Comparison of ENCODE assay signal across 1 cellular context in genomic region chr16:27740496-27741201, GRCh38.
TF ChIP-seq lines count a peak whose summit lies in the region.

No MANE protein-coding gene starts in this region.

TF ChIP-seq in HCT116, 20 proteins besides CTCF, POLR2A, EP300 and RAD21 (continued from another document):
- TF ChIP-seq CBX3 (IDR thresholded peaks at IDR 0.05; ENCODE audit: low read depth) (no peak), POLR2AphosphoS5 (IDR thresholded peaks at IDR 0.05; ENCODE audit: low read depth, low read length) (no peak), SRF (IDR thresholded peaks at IDR 0.05; ENCODE audit: low read depth) (no peak)
